1 cellular context compared by ENCODE assay signal in the genomic region with DNA sequence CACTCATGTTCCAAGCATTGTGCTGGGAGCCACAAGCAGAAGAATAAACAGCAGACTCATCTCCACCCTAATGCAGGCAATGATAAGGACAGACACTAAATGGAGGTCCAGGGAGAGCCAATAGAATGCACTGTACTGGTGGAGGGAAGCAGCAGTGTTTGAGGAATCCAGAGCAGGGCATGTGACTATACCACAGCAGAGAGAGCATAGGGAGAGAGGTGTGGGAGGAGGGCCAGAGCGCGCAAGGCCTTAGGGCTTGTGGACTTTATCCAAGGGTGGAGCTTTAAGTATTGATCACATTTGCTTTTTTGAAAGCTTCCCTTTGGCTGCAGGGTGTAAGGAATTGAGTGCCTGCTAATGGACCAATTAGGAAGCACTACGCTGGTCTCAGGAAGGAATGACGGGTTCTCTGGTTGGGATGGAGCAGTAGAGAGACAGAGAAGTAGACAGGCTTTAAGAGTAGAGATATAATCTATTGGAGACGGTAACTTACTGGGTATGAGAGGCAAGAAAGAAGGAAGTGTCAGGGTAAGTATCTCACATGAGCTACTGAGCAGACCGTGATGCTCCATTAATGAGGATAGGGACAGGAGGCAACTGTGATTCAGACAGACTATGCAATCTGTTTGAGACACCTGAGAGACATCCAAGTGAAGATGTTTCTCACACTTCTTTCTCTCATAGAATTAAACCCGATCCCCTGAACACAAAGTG.
TF ChIP-seq lines count a peak whose summit lies in the region.

No MANE protein-coding gene starts in this region.

TF ChIP-seq in HepG2, 621 proteins besides CTCF, POLR2A, EP300 and RAD21 (continued from another document and continues in another):
- TF ChIP-seq, protein P1, sequence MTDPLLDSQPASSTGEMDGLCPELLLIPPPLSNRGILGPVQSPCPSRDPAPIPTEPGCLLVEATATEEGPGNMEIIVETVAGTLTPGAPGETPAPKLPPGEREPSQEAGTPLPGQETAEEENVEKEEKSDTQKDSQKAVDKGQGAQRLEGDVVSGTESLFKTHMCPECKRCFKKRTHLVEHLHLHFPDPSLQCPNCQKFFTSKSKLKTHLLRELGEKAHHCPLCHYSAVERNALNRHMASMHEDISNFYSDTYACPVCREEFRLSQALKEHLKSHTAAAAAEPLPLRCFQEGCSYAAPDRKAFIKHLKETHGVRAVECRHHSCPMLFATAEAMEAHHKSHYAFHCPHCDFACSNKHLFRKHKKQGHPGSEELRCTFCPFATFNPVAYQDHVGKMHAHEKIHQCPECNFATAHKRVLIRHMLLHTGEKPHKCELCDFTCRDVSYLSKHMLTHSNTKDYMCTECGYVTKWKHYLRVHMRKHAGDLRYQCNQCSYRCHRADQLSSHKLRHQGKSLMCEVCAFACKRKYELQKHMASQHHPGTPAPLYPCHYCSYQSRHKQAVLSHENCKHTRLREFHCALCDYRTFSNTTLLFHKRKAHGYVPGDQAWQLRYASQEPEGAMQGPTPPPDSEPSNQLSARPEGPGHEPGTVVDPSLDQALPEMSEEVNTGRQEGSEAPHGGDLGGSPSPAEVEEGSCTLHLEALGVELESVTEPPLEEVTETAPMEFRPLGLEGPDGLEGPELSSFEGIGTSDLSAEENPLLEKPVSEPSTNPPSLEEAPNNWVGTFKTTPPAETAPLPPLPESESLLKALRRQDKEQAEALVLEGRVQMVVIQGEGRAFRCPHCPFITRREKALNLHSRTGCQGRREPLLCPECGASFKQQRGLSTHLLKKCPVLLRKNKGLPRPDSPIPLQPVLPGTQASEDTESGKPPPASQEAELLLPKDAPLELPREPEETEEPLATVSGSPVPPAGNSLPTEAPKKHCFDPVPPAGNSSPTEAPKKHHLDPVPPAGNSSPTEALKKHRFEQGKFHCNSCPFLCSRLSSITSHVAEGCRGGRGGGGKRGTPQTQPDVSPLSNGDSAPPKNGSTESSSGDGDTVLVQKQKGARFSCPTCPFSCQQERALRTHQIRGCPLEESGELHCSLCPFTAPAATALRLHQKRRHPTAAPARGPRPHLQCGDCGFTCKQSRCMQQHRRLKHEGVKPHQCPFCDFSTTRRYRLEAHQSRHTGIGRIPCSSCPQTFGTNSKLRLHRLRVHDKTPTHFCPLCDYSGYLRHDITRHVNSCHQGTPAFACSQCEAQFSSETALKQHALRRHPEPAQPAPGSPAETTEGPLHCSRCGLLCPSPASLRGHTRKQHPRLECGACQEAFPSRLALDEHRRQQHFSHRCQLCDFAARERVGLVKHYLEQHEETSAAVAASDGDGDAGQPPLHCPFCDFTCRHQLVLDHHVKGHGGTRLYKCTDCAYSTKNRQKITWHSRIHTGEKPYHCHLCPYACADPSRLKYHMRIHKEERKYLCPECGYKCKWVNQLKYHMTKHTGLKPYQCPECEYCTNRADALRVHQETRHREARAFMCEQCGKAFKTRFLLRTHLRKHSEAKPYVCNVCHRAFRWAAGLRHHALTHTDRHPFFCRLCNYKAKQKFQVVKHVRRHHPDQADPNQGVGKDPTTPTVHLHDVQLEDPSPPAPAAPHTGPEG (CRISPR knock-in tag; IDR thresholded peaks at IDR 0.05) = no peak
- TF ChIP-seq REPIN1 (CRISPR knock-in tag; IDR thresholded peaks at IDR 0.05; ENCODE audit: borderline replicate concordance, low read depth) (no peak; the same call in 1 of the 2 replicates), ZNF180 (CRISPR knock-in tag; IDR thresholded peaks at IDR 0.05; ENCODE audit: borderline replicate concordance, low read depth) (no peak), FOXJ3 (CRISPR knock-in tag; IDR thresholded peaks at IDR 0.05; ENCODE audit: borderline replicate concordance) (no peak), FOXA3 (CRISPR knock-in tag; IDR thresholded peaks at IDR 0.05) (peak; percentile 56), RBM22 (optimal IDR thresholded peaks at IDR 0.05; ENCODE audit: low read length) (no peak), ZC3H13 (CRISPR knock-in tag; IDR thresholded peaks at IDR 0.05) (no peak), MYC (CRISPR knock-in tag; IDR thresholded peaks at IDR 0.05; ENCODE audit: borderline replicate concordance) (peak; percentile 61; the same call in 1 of the 2 replicates), ZFX (CRISPR knock-in tag; IDR thresholded peaks at IDR 0.05; ENCODE audit: low read depth) (peak; percentile 72), DNMT1 (CRISPR knock-in tag; IDR thresholded peaks at IDR 0.05) (no peak), ZNF792 (CRISPR knock-in tag; IDR thresholded peaks at IDR 0.05) (peak; percentile 34; the same call in 1 of the 2 replicates), RXRB (CRISPR knock-in tag; IDR thresholded peaks at IDR 0.05; ENCODE audit: borderline replicate concordance) (0 out of 2 replicates have a peak, but pooled peaks have one; percentile 27), AHR (CRISPR knock-in tag; IDR thresholded peaks at IDR 0.05) (no peak), KMT2A (CRISPR knock-in tag; IDR thresholded peaks at IDR 0.05) (peak; percentile 59), ZBTB38 (CRISPR knock-in tag; IDR thresholded peaks at IDR 0.05) (no peak), U2AF1 (optimal IDR thresholded peaks at IDR 0.05; ENCODE audit: low read depth, low read length) (no peak), MAFG (CRISPR knock-in tag; IDR thresholded peaks at IDR 0.05) (no peak), ERF (CRISPR knock-in tag; IDR thresholded peaks at IDR 0.05) (peak; percentile 63; the same call in 1 of the 2 replicates), NFE2L1 (CRISPR knock-in tag; IDR thresholded peaks at IDR 0.05; ENCODE audit: borderline replicate concordance) (no peak), SMAD9 (CRISPR knock-in tag; IDR thresholded peaks at IDR 0.05) (no peak), ZNF547 (CRISPR knock-in tag; IDR thresholded peaks at IDR 0.05) (no peak), SIX4 (CRISPR knock-in tag; IDR thresholded peaks at IDR 0.05) (no peak), ZNF24 (IDR thresholded peaks at IDR 0.05) (no peak), GLI4 (CRISPR knock-in tag; IDR thresholded peaks at IDR 0.05; ENCODE audit: borderline replicate concordance) (no peak), ZNF556 (CRISPR knock-in tag; IDR thresholded peaks at IDR 0.05; ENCODE audit: borderline replicate concordance) (no peak), ZNF460 (CRISPR knock-in tag; IDR thresholded peaks at IDR 0.05; ENCODE audit: borderline replicate concordance) (no peak), KLF16 (CRISPR knock-in tag; IDR thresholded peaks at IDR 0.05) (no peak), MEIS2 (CRISPR knock-in tag; IDR thresholded peaks at IDR 0.05) (no peak)
- TF ChIP-seq, protein P2, sequence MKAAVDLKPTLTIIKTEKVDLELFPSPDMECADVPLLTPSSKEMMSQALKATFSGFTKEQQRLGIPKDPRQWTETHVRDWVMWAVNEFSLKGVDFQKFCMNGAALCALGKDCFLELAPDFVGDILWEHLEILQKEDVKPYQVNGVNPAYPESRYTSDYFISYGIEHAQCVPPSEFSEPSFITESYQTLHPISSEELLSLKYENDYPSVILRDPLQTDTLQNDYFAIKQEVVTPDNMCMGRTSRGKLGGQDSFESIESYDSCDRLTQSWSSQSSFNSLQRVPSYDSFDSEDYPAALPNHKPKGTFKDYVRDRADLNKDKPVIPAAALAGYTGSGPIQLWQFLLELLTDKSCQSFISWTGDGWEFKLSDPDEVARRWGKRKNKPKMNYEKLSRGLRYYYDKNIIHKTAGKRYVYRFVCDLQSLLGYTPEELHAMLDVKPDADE (CRISPR knock-in tag; IDR thresholded peaks at IDR 0.05) = no peak
- TF ChIP-seq, protein P3, sequence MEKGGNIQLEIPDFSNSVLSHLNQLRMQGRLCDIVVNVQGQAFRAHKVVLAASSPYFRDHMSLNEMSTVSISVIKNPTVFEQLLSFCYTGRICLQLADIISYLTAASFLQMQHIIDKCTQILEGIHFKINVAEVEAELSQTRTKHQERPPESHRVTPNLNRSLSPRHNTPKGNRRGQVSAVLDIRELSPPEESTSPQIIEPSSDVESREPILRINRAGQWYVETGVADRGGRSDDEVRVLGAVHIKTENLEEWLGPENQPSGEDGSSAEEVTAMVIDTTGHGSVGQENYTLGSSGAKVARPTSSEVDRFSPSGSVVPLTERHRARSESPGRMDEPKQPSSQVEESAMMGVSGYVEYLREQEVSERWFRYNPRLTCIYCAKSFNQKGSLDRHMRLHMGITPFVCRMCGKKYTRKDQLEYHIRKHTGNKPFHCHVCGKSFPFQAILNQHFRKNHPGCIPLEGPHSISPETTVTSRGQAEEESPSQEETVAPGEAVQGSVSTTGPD (CRISPR knock-in tag; IDR thresholded peaks at IDR 0.05) = no peak
- TF ChIP-seq, protein P4, sequence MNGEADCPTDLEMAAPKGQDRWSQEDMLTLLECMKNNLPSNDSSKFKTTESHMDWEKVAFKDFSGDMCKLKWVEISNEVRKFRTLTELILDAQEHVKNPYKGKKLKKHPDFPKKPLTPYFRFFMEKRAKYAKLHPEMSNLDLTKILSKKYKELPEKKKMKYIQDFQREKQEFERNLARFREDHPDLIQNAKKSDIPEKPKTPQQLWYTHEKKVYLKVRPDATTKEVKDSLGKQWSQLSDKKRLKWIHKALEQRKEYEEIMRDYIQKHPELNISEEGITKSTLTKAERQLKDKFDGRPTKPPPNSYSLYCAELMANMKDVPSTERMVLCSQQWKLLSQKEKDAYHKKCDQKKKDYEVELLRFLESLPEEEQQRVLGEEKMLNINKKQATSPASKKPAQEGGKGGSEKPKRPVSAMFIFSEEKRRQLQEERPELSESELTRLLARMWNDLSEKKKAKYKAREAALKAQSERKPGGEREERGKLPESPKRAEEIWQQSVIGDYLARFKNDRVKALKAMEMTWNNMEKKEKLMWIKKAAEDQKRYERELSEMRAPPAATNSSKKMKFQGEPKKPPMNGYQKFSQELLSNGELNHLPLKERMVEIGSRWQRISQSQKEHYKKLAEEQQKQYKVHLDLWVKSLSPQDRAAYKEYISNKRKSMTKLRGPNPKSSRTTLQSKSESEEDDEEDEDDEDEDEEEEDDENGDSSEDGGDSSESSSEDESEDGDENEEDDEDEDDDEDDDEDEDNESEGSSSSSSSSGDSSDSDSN (CRISPR knock-in tag; IDR thresholded peaks at IDR 0.05) = no peak
- TF ChIP-seq, protein P5, sequence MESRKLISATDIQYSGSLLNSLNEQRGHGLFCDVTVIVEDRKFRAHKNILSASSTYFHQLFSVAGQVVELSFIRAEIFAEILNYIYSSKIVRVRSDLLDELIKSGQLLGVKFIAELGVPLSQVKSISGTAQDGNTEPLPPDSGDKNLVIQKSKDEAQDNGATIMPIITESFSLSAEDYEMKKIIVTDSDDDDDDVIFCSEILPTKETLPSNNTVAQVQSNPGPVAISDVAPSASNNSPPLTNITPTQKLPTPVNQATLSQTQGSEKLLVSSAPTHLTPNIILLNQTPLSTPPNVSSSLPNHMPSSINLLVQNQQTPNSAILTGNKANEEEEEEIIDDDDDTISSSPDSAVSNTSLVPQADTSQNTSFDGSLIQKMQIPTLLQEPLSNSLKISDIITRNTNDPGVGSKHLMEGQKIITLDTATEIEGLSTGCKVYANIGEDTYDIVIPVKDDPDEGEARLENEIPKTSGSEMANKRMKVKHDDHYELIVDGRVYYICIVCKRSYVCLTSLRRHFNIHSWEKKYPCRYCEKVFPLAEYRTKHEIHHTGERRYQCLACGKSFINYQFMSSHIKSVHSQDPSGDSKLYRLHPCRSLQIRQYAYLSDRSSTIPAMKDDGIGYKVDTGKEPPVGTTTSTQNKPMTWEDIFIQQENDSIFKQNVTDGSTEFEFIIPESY (CRISPR knock-in tag; IDR thresholded peaks at IDR 0.05) = 0 out of 2 replicates have a peak, but pooled peaks have one; percentile 16
- TF ChIP-seq, protein P6, sequence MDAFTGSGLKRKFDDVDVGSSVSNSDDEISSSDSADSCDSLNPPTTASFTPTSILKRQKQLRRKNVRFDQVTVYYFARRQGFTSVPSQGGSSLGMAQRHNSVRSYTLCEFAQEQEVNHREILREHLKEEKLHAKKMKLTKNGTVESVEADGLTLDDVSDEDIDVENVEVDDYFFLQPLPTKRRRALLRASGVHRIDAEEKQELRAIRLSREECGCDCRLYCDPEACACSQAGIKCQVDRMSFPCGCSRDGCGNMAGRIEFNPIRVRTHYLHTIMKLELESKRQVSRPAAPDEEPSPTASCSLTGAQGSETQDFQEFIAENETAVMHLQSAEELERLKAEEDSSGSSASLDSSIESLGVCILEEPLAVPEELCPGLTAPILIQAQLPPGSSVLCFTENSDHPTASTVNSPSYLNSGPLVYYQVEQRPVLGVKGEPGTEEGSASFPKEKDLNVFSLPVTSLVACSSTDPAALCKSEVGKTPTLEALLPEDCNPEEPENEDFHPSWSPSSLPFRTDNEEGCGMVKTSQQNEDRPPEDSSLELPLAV (CRISPR knock-in tag; conservative IDR thresholded peaks at IDR 0.05; ENCODE audit: low read depth) = no peak
- TF ChIP-seq, protein P7, sequence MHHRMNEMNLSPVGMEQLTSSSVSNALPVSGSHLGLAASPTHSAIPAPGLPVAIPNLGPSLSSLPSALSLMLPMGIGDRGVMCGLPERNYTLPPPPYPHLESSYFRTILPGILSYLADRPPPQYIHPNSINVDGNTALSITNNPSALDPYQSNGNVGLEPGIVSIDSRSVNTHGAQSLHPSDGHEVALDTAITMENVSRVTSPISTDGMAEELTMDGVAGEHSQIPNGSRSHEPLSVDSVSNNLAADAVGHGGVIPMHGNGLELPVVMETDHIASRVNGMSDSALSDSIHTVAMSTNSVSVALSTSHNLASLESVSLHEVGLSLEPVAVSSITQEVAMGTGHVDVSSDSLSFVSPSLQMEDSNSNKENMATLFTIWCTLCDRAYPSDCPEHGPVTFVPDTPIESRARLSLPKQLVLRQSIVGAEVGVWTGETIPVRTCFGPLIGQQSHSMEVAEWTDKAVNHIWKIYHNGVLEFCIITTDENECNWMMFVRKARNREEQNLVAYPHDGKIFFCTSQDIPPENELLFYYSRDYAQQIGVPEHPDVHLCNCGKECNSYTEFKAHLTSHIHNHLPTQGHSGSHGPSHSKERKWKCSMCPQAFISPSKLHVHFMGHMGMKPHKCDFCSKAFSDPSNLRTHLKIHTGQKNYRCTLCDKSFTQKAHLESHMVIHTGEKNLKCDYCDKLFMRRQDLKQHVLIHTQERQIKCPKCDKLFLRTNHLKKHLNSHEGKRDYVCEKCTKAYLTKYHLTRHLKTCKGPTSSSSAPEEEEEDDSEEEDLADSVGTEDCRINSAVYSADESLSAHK (CRISPR knock-in tag; IDR thresholded peaks at IDR 0.05; ENCODE audit: borderline replicate concordance) = no peak
- TF ChIP-seq, protein P8, sequence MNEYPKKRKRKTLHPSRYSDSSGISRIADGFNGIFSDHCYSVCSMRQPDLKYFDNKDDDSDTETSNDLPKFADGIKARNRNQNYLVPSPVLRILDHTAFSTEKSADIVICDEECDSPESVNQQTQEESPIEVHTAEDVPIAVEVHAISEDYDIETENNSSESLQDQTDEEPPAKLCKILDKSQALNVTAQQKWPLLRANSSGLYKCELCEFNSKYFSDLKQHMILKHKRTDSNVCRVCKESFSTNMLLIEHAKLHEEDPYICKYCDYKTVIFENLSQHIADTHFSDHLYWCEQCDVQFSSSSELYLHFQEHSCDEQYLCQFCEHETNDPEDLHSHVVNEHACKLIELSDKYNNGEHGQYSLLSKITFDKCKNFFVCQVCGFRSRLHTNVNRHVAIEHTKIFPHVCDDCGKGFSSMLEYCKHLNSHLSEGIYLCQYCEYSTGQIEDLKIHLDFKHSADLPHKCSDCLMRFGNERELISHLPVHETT (CRISPR knock-in tag; conservative IDR thresholded peaks at IDR 0.05) = no peak
